21 cellular contexts compared by ENCODE assay signal in genomic region chr7:45123913-45124312, GRCh38. TPM values are rescaled to one million over a fixed set of nuclear protein-coding genes. Genes with fewer than 3 reads are reported as not detected.
DNase-seq lines count a peak whose midpoint lies in the region; TF ChIP-seq lines count a peak whose summit lies in the region.
"Had no signal": no experiment of that assay in that cellular context is flagged by ENCODE, and none has a peak within 500 bp of the region (broad histone marks: within the 10 kb centered on the region; RNA-seq: fewer than 3 reads in every experiment).

No MANE protein-coding gene starts in this region.

- peaks cover 22% of the 10 kb centered on the region for H3K4me1 ChIP-seq in Karpas-422 (ENCODE audit: low read length)
- no peaks in the 10 kb centered on the region for H3K4me1 ChIP-seq in endodermal cell (ENCODE audit: control insufficient read depth, insufficient read depth, low read length)
- peaks cover 5 to 9% of the 10 kb centered on the region in 2 donors for H3K4me1 ChIP-seq in neuronal stem cell (ENCODE audit: control insufficient read depth in 2 of 2, insufficient read depth in 1 of 2, low read depth in 1 of 2, low read length in 2 of 2)
- H3K4me1 ChIP-seq: sigmoid colon had no signal

- no peak overlapping the region for H3K4me3 Mint-ChIP-seq in activated naive CD4-positive, alpha-beta T cell treated with anti-CD3 and anti-CD28 coated beads, Interleukin-2, amount 10 ng/mL, durations not matched to agents 7 days and 5 days
- no peak overlapping the region for H3K4me3 Mint-ChIP-seq in endodermal cell
- H3K4me3 Mint-ChIP-seq: dendritic cell treated with granulocyte-macrophage colony-stimulating factor and Interleukin-4, amounts not matched to agents 40 ng/mL and 50 ng/mL, for 4 days; nephron had no signal

- H2BK15ac ChIP-seq in neuronal stem cell (ENCODE audit: low read length): peak overlapping the region; percentile 81

- no peak overlapping the region for H3K9ac ChIP-seq in Karpas-422 (ENCODE audit: low read length)
- no peak overlapping the region for H3K9ac ChIP-seq in endodermal cell (ENCODE audit: extremely low read depth, low read length, poor library complexity, severe bottlenecking)
- H3K9ac ChIP-seq in neuronal stem cell (ENCODE audit: low read depth, low read length, poor library complexity): no peak overlapping the region
- H3K9ac ChIP-seq: BLaER1 treated with 17β-estradiol and CSF1 and Interleukin-3, amounts not matched to agents 10 nM and 100 nM had no signal

- peak overlapping the region; percentile 61 for H3K23ac ChIP-seq in neuronal stem cell (ENCODE audit: low read depth, low read length, poor library complexity)

- no peak overlapping the region for H2BK120ac ChIP-seq in neuronal stem cell (ENCODE audit: low read depth, low read length)

- H3K9me3 ChIP-seq in Karpas-422 (ENCODE audit: low read length) (no peaks in the 10 kb centered on the region), endodermal cell (ENCODE audit: control insufficient read depth, low read length) (no peaks in the 10 kb centered on the region), neuronal stem cell (replicated peaks in 1 of 2; ENCODE audit: control insufficient read depth in 2 of 2, insufficient read depth in 1 of 2, low read depth in 1 of 2, low read length in 2 of 2) (no peaks in the 10 kb centered on the region)
- H3K9me3 ChIP-seq: BLaER1 treated with 17β-estradiol and CSF1 and Interleukin-3, amounts not matched to agents 10 nM and 100 nM; sigmoid colon had no signal

- no peaks in the 10 kb centered on the region for H3K9me3 Mint-ChIP-seq in activated naive CD4-positive, alpha-beta T cell treated with anti-CD3 and anti-CD28 coated beads, Interleukin-2, amount 10 ng/mL, durations not matched to agents 7 days and 5 days
- H3K9me3 Mint-ChIP-seq in endodermal cell: no peaks in the 10 kb centered on the region
- H3K9me3 Mint-ChIP-seq: dendritic cell treated with granulocyte-macrophage colony-stimulating factor and Interleukin-4, amounts not matched to agents 40 ng/mL and 50 ng/mL, for 4 days; nephron had no signal

- no peaks in the 10 kb centered on the region for H3K9me2 ChIP-seq in Karpas-422 (replicated peaks; ENCODE audit: insufficient read depth, low read length)

- H3K27ac ChIP-seq in Karpas-422 (ENCODE audit: low read length) (no peak overlapping the region), endodermal cell (ENCODE audit: low read depth, low read length) (no peak overlapping the region), neuronal stem cell (replicated peaks; ENCODE audit: low read length) (no peak overlapping the region)
- H3K27ac ChIP-seq: BLaER1 treated with 17β-estradiol and CSF1 and Interleukin-3, amounts not matched to agents 10 nM and 100 nM; sigmoid colon had no signal

- H2AK5ac ChIP-seq in neuronal stem cell (ENCODE audit: low read depth, low read length): peak overlapping the region; percentile 88

- H3K27ac Mint-ChIP-seq in activated naive CD4-positive, alpha-beta T cell treated with anti-CD3 and anti-CD28 coated beads, Interleukin-2, amount 10 ng/mL, durations not matched to agents 7 days and 5 days: peak overlapping the region; percentile 89
- H3K27ac Mint-ChIP-seq in endodermal cell: peak overlapping the region; percentile 26
- H3K27ac Mint-ChIP-seq: nephron had no signal

- 68 to 69% methylated on average over 6 to 9 of the region's 9 CpGs for WGBS in endodermal cell (ENCODE audit: insufficient coverage in 1 of 2, insufficient read length in 1 of 2), 2 experiments
- no CpG with 5 or more reads among the region's 9 CpGs for WGBS in neuronal stem cell (ENCODE audit: extremely low coverage in 2 of 2, insufficient read length in 2 of 2, insufficient replicate concordance in 1 of 2), 2 donors

- no peak overlapping the region for H3K14ac ChIP-seq in neuronal stem cell (ENCODE audit: low read length)

- H3K79me2 ChIP-seq in Karpas-422 (ENCODE audit: low read length): no peaks in the 10 kb centered on the region

- H3K4me1 Mint-ChIP-seq in activated naive CD4-positive, alpha-beta T cell treated with anti-CD3 and anti-CD28 coated beads, Interleukin-2, amount 10 ng/mL, durations not matched to agents 7 days and 5 days: peaks cover 36% of the 10 kb centered on the region
- peaks cover 6% of the 10 kb centered on the region for H3K4me1 Mint-ChIP-seq in endodermal cell
- H3K4me1 Mint-ChIP-seq: nephron had no signal

- H3K79me1 ChIP-seq in neuronal stem cell (ENCODE audit: low read depth, low read length): no peaks in the 10 kb centered on the region

- no peak overlapping the region for H3K4ac ChIP-seq in neuronal stem cell (ENCODE audit: low read length)

- H3K27me3 ChIP-seq in Karpas-422 (ENCODE audit: low read length) (no peaks in the 10 kb centered on the region), endodermal cell (ENCODE audit: control insufficient read depth, insufficient read depth, low read length, poor library complexity, severe bottlenecking) (no peaks in the 10 kb centered on the region), neuronal stem cell (ENCODE audit: control insufficient read depth in 3 of 3, insufficient read depth in 3 of 3, low read depth in 1 of 3, low read length in 3 of 3) (peaks cover 0 to 3% (median 2%) of the 10 kb centered on the region in 3 experiments)
- H3K27me3 ChIP-seq: BLaER1 treated with 17β-estradiol and CSF1 and Interleukin-3, amounts not matched to agents 10 nM and 100 nM; sigmoid colon had no signal

- H3K4me2 ChIP-seq in Karpas-422 (ENCODE audit: low read depth, low read length, poor library complexity, severe bottlenecking): no peak overlapping the region
- H3K4me2 ChIP-seq in neuronal stem cell (ENCODE audit: insufficient read depth, low read length, poor library complexity, severe bottlenecking): no peak overlapping the region

- H4K91ac ChIP-seq in neuronal stem cell (ENCODE audit: low read depth, low read length, poor library complexity): no peak overlapping the region

- H2BK5ac ChIP-seq in neuronal stem cell (ENCODE audit: low read length): peak overlapping the region; percentile 39

- no peak for DNase-seq in activated naive CD4-positive, alpha-beta T cell treated with anti-CD3 and anti-CD28 coated beads, Interleukin-2, amount 10 ng/mL, durations not matched to agents 7 days and 5 days
- no peak for DNase-seq in activated naive CD4-positive, alpha-beta T cell treated with anti-CD3 and anti-CD28 coated beads, Interleukin-2, amount 50 U/mL, for 16 hours
- DNase-seq in Karpas-422 (no peak), endodermal cell (peak; percentile 77), neuronal stem cell (ENCODE audit: low spot score) (no peak), mucosa of gallbladder (ENCODE audit: low spot score) (no peak), NCI-H1930 (lab: John Stamatoyannopoulos, UW) (no peak), RPMI8226 (no peak)
- DNase-seq: ACHN; activated CD4-positive, alpha-beta T cell treated with anti-CD3 and anti-CD28 coated beads for 4 hours; activated gamma-delta T cell; amygdala; EL; NCI-H1417 treated with DMSO at 0.1 percent for 48 hours; NCI-H524 treated with DMSO at 0.1 percent for 48 hours; sigmoid colon; stimulated activated CD8-positive, alpha-beta memory T cell treated with anti-CD3 and anti-CD28 coated beads, Interleukin-4, amount 100 ng/mL, for 48 hours had no signal

- TF ChIP-seq CTCF in endodermal cell (conservative IDR thresholded peaks at IDR 0.05): peak; percentile 22

- H3K4me3 ChIP-seq in Karpas-422 (ENCODE audit: low read length) (no peak overlapping the region), endodermal cell (ENCODE audit: low read length) (no peak overlapping the region), neuronal stem cell (ENCODE audit: low read length in 2 of 2) (no peak overlapping the region)
- H3K4me3 ChIP-seq: BLaER1 treated with 17β-estradiol and CSF1 and Interleukin-3, amounts not matched to agents 10 nM and 100 nM; sigmoid colon had no signal

- no peaks in the 10 kb centered on the region for H3K27me3 Mint-ChIP-seq in activated naive CD4-positive, alpha-beta T cell treated with anti-CD3 and anti-CD28 coated beads, Interleukin-2, amount 10 ng/mL, durations not matched to agents 7 days and 5 days
- H3K27me3 Mint-ChIP-seq in endodermal cell (ENCODE audit: insufficient read depth): no peaks in the 10 kb centered on the region
- H3K27me3 Mint-ChIP-seq: dendritic cell treated with granulocyte-macrophage colony-stimulating factor and Interleukin-4, amounts not matched to agents 40 ng/mL and 50 ng/mL, for 4 days had no signal

- H2AFZ ChIP-seq in Karpas-422 (ENCODE audit: low read length) (0 out of 2 replicates have a peak overlapping the region, but pooled peaks have one; percentile 61), neuronal stem cell (ENCODE audit: low read length) (peak overlapping the region; percentile 55)

- no peaks in the 10 kb centered on the region for H3K36me3 Mint-ChIP-seq in activated naive CD4-positive, alpha-beta T cell treated with anti-CD3 and anti-CD28 coated beads, Interleukin-2, amount 10 ng/mL, durations not matched to agents 7 days and 5 days
- no peaks in the 10 kb centered on the region for H3K36me3 Mint-ChIP-seq in endodermal cell (ENCODE audit: low read depth)

- no peaks in the 10 kb centered on the region for H4K20me1 ChIP-seq in Karpas-422 (ENCODE audit: insufficient read depth, low read depth, low read length)
- H4K20me1 ChIP-seq: BLaER1 treated with 17β-estradiol and CSF1 and Interleukin-3, amounts not matched to agents 10 nM and 100 nM had no signal

- H3K36me3 ChIP-seq in Karpas-422 (ENCODE audit: insufficient read depth, low read length): no peaks in the 10 kb centered on the region
- no peaks in the 10 kb centered on the region for H3K36me3 ChIP-seq in endodermal cell (ENCODE audit: control insufficient read depth, insufficient read depth, low read length)
- H3K36me3 ChIP-seq in neuronal stem cell (replicated peaks in 1 of 2; ENCODE audit: control insufficient read depth in 2 of 2, insufficient read depth in 2 of 2, low read length in 2 of 2): no peaks in the 10 kb centered on the region
- H3K36me3 ChIP-seq: BLaER1 treated with 17β-estradiol and CSF1 and Interleukin-3, amounts not matched to agents 10 nM and 100 nM; sigmoid colon had no signal

- CTCF ChIA-PET in activated naive CD4-positive, alpha-beta T cell treated with anti-CD3 and anti-CD28 coated beads, Interleukin-2, amount 10 ng/mL, durations not matched to agents 7 days and 5 days (lab: Charles Lee): interaction anchor here (1.2 to 2.0 kb wide), 2 partner anchors 12 to 150 kb away, joined by 4 to 9 read pairs; no protein-coding TSS in a partner anchor

- no peak overlapping the region for H2BK12ac ChIP-seq in neuronal stem cell (ENCODE audit: low read length)

- H3K18ac ChIP-seq in neuronal stem cell (ENCODE audit: low read length): peak overlapping the region; percentile 85

- H4K8ac ChIP-seq in neuronal stem cell (ENCODE audit: low read depth, low read length): peak overlapping the region; percentile 48

RNA-seq across cellular contexts. Expression of gene TBRG4, which starts 12.4 kb away (rescaled TPM):
- 81.5 and 108 TPM in 2 replicates for total RNA-seq in Karpas-422 (2014; rRNA removed; shearing (Covaris generic); ENCODE audit: low replicate concordance)
- total RNA-seq in endodermal cell: 10 to 100 TPM; 66.7 to 95.9 TPM
- 52.1 TPM for polyA plus RNA-seq in endodermal cell (2013, experiment 1 of 2)
- polyA plus RNA-seq in endodermal cell (2013, experiment 2 of 2): 54.2 TPM
- 46.9 TPM for polyA plus RNA-seq in neuronal stem cell (2013, experiment 1 of 2)
- polyA plus RNA-seq in neuronal stem cell (2013, experiment 2 of 2): 46.7 TPM
- total RNA-seq in mucosa of gallbladder: 58.0 TPM

RNA-seq across cellular contexts. Expression of gene RAMP3, which starts 33.7 kb away (rescaled TPM):
- total RNA-seq in Karpas-422 (2014; rRNA removed; shearing (Covaris generic); ENCODE audit: low replicate concordance): not detected in 2 replicates
- total RNA-seq in endodermal cell (not detected), mucosa of gallbladder (23.2 TPM)
- polyA plus RNA-seq in endodermal cell (2013, experiment 1 of 2): not detected
- not detected for polyA plus RNA-seq in endodermal cell (2013, experiment 2 of 2)
- polyA plus RNA-seq in neuronal stem cell (2013, experiment 1 of 2): 0.15 TPM
- 0.18 TPM for polyA plus RNA-seq in neuronal stem cell (2013, experiment 2 of 2)
- total RNA-seq: MCF 10A had no signal

RNA-seq across cellular contexts. Expression of gene NACAD, which starts 35.1 kb away (rescaled TPM):
- total RNA-seq in Karpas-422 (2014; rRNA removed; shearing (Covaris generic); ENCODE audit: low replicate concordance): 0.04 TPM in 1 of 2 replicates, not detected in the other
- total RNA-seq in endodermal cell: 1 to 10 TPM; 5.8 to 6.7 TPM
- 25.0 TPM for polyA plus RNA-seq in endodermal cell (2013, experiment 1 of 2)
- polyA plus RNA-seq in endodermal cell (2013, experiment 2 of 2): 21.5 TPM
- 3.5 TPM for polyA plus RNA-seq in neuronal stem cell (2013, experiment 1 of 2)
- polyA plus RNA-seq in neuronal stem cell (2013, experiment 2 of 2): 3.6 TPM
- total RNA-seq in mucosa of gallbladder: 4.9 TPM
- total RNA-seq: MCF 10A had no signal

Comparison
In these comparisons a context has a peak if more than half of its experiments do, and no peak if none do; other contexts are left out.
1. RNA of gene RAMP3, which starts 33.7 kb away (total RNA-seq): 23.2 TPM in mucosa of gallbladder (single experiment); not detected in endodermal cell and not detected in Karpas-422; every median in the first group is over 10 times any median in the second.